ENCODE assay signal across 8 cellular contexts in the genomic region with DNA sequence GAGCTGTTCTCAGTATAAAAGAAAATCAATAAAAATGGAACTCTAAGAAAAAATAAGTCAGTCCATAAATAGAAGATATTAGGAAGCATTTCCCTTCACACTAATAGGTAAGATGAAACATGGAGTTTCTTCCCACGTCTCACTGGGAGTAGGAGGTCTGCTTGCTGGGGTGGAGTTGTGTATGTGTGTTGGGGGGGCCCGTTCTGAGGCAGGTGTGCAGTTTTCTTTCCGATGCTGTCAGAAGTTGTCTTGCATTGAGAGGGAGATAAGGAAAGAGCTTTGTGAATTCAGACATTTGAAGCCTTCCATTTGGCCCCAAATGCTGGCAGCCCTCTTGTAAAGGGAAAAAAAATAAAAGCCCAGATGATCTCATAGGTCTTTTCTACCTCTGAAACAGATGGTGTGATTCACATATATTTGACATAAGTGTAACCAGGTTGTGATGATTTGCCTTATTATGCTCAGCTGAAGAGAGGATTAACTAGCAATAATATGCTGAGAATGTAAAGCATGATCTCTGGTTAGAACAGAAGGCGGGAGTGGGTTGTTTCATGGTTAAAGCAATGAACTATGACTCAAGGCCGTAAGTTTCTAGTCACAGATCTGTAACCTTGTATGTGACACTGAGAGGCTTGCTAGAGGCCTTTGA. TPM values are rescaled to one million over a fixed set of nuclear protein-coding genes. Genes with fewer than 3 reads are reported as not detected.
A peak's percentile ranks its signal among the peaks of the same experiment; 100 is the strongest.
DNase-seq lines count a peak whose midpoint lies in the region; ATAC-seq and TF ChIP-seq lines count a peak whose summit lies in the region.
"Had no signal": no experiment of that assay in that cellular context is flagged by ENCODE, and none has a peak within 500 bp of the region (broad histone marks: within the 10 kb centered on the region; RNA-seq: fewer than 3 reads in every experiment).

No MANE protein-coding gene starts in this region.

- TF ChIP-seq CTCF in GM13976 (IDR thresholded peaks at IDR 0.05; ENCODE audit: borderline replicate concordance, control extremely low read depth, extremely low read depth, insufficient read depth, missing control alignments): no peak

- ATAC-seq in HG03378 (IDR thresholded peaks at IDR 0.05; ENCODE audit: unreplicated experiment): peak; percentile 37
- no peak for ATAC-seq in GM21529 (IDR thresholded peaks at IDR 0.05; ENCODE audit: unreplicated experiment)
- no peak for ATAC-seq in left colon

- DNase-seq in GM13976 (ENCODE audit: low spot score): peak; percentile 34
- DNase-seq in amniotic epithelial cell (ENCODE audit: low read depth): peak; percentile 83
- peak; percentile 89 for DNase-seq in non-pigmented ciliary epithelial cell (ENCODE audit: low read depth)
- no peak for DNase-seq in NCI-H82 treated with DMSO at 0.1 percent for 48 hours (lab: John Stamatoyannopoulos, UW; ENCODE audit: unreplicated experiment)
- DNase-seq in left colon: no peak
- DNase-seq: SHP77 treated with DMSO at 0.1 percent for 48 hours had no signal

- in situ Hi-C loops in GM13976 (cut with MboI; ENCODE audit: low sequenced_read_pairs, unreplicated experiment): no loop called here

- intact Hi-C loops in left colon (cut with DNase I, micrococcal nuclease): no loop called here

RNA-seq across cellular contexts. Expression of gene RASGRP1, which starts 8.8 kb away (rescaled TPM):
- total RNA-seq in left colon: 1 to 10 TPM in 1 of 2 donors, under 1 TPM in 1; 0.84 to 1.0 TPM

Comparison
In these comparisons a context has a peak if more than half of its experiments do, and no peak if none do; other contexts are left out.
1. DNase-seq: peak in GM13976 (single experiment), amniotic epithelial cell (single experiment) and non-pigmented ciliary epithelial cell (single experiment); none in NCI-H82 treated with DMSO at 0.1 percent for 48 hours (single experiment) and left colon (0 of 2).